Comparison of ENCODE assay signal across 8 cellular contexts in the genomic region with DNA sequence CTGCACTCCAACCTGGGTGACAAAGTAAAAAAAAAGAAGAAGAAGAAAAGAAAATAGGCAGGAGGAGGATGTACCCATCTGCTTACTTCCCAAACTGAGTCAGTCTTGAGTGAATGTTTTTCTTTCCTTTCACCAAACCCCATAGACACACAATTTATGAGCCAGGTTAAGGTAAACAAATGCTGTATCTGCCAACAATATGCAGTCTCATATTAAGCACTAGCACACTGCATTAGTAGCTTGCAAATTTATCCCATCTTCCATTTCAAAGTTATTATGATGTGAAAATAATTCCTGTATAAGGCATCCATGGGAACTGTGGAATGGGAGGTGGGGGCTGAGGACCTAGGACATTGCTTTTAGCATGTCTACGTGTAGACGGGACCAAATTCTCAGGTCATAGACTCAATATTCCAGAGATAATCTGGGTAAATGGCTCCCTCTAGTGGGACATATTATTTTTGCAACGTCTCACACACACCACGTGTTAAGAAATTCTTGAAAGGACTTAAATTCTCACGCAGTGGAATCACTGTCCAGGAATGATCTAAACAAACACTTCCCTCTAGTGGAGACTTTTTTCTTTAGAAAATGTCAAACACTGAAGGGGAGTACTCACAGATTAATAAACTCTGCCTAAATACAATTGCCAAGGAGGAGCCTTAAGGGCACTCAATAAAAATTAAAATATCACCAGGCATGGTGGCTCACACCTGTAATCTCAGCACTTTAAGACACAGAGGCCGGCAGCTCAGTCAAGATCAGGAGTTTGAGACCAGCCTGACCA. TPM values are rescaled to one million over a fixed set of nuclear protein-coding genes. Genes with fewer than 3 reads are reported as not detected.
A peak's percentile ranks its signal among the peaks of the same experiment; 100 is the strongest.
DNase-seq lines count a peak whose midpoint lies in the region; ATAC-seq lines count a peak whose summit lies in the region.

No MANE protein-coding gene starts in this region.

- peak; percentile 88 for ATAC-seq in GM18517 (IDR thresholded peaks at IDR 0.05; ENCODE audit: unreplicated experiment)
- peak; percentile 82 for ATAC-seq in HG02938 (IDR thresholded peaks at IDR 0.05; ENCODE audit: unreplicated experiment)

- peak; percentile 94 for DNase-seq in CD1c-positive myeloid dendritic cell (ENCODE audit: extremely low spot score)
- DNase-seq in NCI-H128 (lab: John Stamatoyannopoulos, UW; ENCODE audit: unreplicated experiment), result peak; percentile 33
- DNase-seq in SK-N-DZ (ENCODE audit: low spot score), result peak; percentile 87
- DNase-seq in cerebellar cortex (ENCODE audit: low spot score), result peak; percentile 84
- DNase-seq in kidney tubule cell (ENCODE audit: low spot score), result peak; percentile 94
- peak; percentile 84 for DNase-seq in stromal cell of bone marrow (ENCODE audit: low read depth)

RNA-seq across cellular contexts. Expression of a gene that starts 17.1 kb away (rescaled TPM):
- polyA plus RNA-seq in SK-N-DZ (2014; cell fraction: cytosol; rRNA removed), result not detected in 2 replicates
- polyA plus RNA-seq in SK-N-DZ (2014; cell fraction: nucleus; rRNA removed), result not detected in 2 replicates

RNA-seq across cellular contexts. Expression of a gene that starts 47.3 kb away (rescaled TPM):
- polyA plus RNA-seq in SK-N-DZ (2014; cell fraction: cytosol; rRNA removed), result not detected in 2 replicates
- not detected in 2 replicates for polyA plus RNA-seq in SK-N-DZ (2014; cell fraction: nucleus; rRNA removed)

Comparison
In these comparisons a context has a peak if more than half of its experiments do, and no peak if none do; other contexts are left out.
1. Peak in every context shown above with its lines: DNase-seq and ATAC-seq.
2. DNase-seq: peak in every context shown above with its lines; median percentile 94 in CD1c-positive myeloid dendritic cell; 94 in kidney tubule cell; 87 in SK-N-DZ; 84 in cerebellar cortex; 84 in stromal cell of bone marrow; 33 in NCI-H128.